Comparison of ENCODE assay signal across 8 cellular contexts in genomic region chr10:86899670-86900276, GRCh38. TPM values are rescaled to one million over a fixed set of nuclear protein-coding genes. Genes with fewer than 3 reads are reported as not detected.
DNase-seq lines count a peak whose midpoint lies in the region; ATAC-seq, FAIRE-seq and TF ChIP-seq lines count a peak whose summit lies in the region.

No MANE protein-coding gene starts in this region.

- H3K4me1 ChIP-seq in Loucy (ENCODE audit: insufficient read depth, low read length, poor library complexity, severe bottlenecking) (no peaks in the 10 kb centered on the region), HepG2 (ENCODE audit: insufficient read depth, low read length) (no peaks in the 10 kb centered on the region)

- ATAC-seq in HepG2: peak; percentile 77
- no peak for ATAC-seq in HG03280 (IDR thresholded peaks at IDR 0.05; ENCODE audit: unreplicated experiment)

- no peak overlapping the region for H3K9ac ChIP-seq in Loucy (ENCODE audit: low read depth, low read length, poor library complexity, severe bottlenecking)
- no peak overlapping the region for H3K9ac ChIP-seq in HepG2 (ENCODE audit: insufficient read depth, low read depth, low read length)

- in situ Hi-C loops in HepG2 (cut with HindIII; ENCODE audit: extremely low pct_ligation_motif_present, low pct_unique_long_range_greater_than_20kb): loop anchor here (5.0 kb wide), 1 partner anchor 202 kb away; no protein-coding TSS in a partner anchor

- H3K79me2 ChIP-seq in Loucy (ENCODE audit: insufficient read depth, low read length) (no peaks in the 10 kb centered on the region), HepG2 (ENCODE audit: insufficient read depth, low read length) (no peaks in the 10 kb centered on the region)

- H3K27ac ChIP-seq in HepG2 (ENCODE audit: extremely low read length, insufficient read depth, low read length): no peak overlapping the region

- TF ChIP-seq CTCF in Loucy (conservative IDR thresholded peaks at IDR 0.05; ENCODE audit: low read length) (peak; percentile 82), HepG2 (CRISPR knock-in tag; IDR thresholded peaks at IDR 0.05) (peak; percentile 75)

- peak; percentile 24 for DNase-seq in activated CD8-positive, alpha-beta memory T cell treated with anti-CD3 and anti-CD28 coated beads, Interleukin-2, amount 50 U/mL, for 4 hours
- no peak for DNase-seq in activated CD8-positive, alpha-beta memory T cell treated with anti-CD3 and anti-CD28 coated beads for 24 hours
- peak; percentile 18 for DNase-seq in T-helper 9 cell
- peak; percentile 81 for DNase-seq in dedifferentiated amniotic fluid mesenchymal stem cell (ENCODE audit: extremely low spot score)
- DNase-seq in HepG2 (ENCODE audit: low spot score): peak; percentile 60
- DNase-seq in stimulated activated CD8-positive, alpha-beta memory T cell treated with anti-CD3 and anti-CD28 coated beads, Interleukin-15, amount 100 ng/mL, for 1 hour (ENCODE audit: low read depth): peak; percentile 13

- TF ChIP-seq EP300 in HepG2 (IDR thresholded peaks at IDR 0.05; ENCODE audit: low read depth in 2 of 2, low read length in 2 of 2): no peak
- no peak for TF ChIP-seq EP300 in HepG2 (CRISPR knock-in tag; IDR thresholded peaks at IDR 0.05; ENCODE audit: borderline replicate concordance)

- no peak overlapping the region for H3K4me3 ChIP-seq in Loucy (ENCODE audit: low read length, poor library complexity, severe bottlenecking)
- H3K4me3 ChIP-seq in HepG2 (replicated peaks in 1 of 3; ENCODE audit: insufficient read depth in 1 of 3, low read depth in 2 of 3, low read length in 3 of 3): no peak overlapping the region

- no peak overlapping the region for H3K4me2 ChIP-seq in Loucy (ENCODE audit: low read depth, low read length, poor library complexity, severe bottlenecking)
- H3K4me2 ChIP-seq in HepG2 (ENCODE audit: low read depth, low read length): no peak overlapping the region

- peak; percentile 92 for FAIRE-seq in HepG2 (lab: Jason Lieb, UNC)

- TF ChIP-seq RAD21 in HepG2 (CRISPR knock-in tag; IDR thresholded peaks at IDR 0.05): peak; percentile 53

- H3K27me3 ChIP-seq in Loucy (ENCODE audit: insufficient read depth, low read length, poor library complexity, severe bottlenecking) (no peaks in the 10 kb centered on the region), HepG2 (ENCODE audit: control insufficient read depth in 1 of 2, insufficient read depth in 2 of 2, low read length in 2 of 2) (no peaks in the 10 kb centered on the region)

- no peaks in the 10 kb centered on the region for H3K9me3 ChIP-seq in Loucy (ENCODE audit: insufficient read depth, low read depth, low read length)
- no peaks in the 10 kb centered on the region for H3K9me3 ChIP-seq in HepG2 (ENCODE audit: low read length)

- intact Hi-C loops in HepG2 (cut with micrococcal nuclease; ENCODE audit: unreplicated experiment): loop anchor here (1.0 to 5.0 kb wide), 3 partner anchors 142 to 211 kb away; partner anchors contain the start of gene BMPR1A

- H3F3A ChIP-seq in Loucy (ENCODE audit: low read depth): no peaks in the 10 kb centered on the region

- no TSS peak for BruUV-seq in HepG2 (replicated peaks; lab: Mats Ljungman, UMichigan)

- H3K9me2 ChIP-seq in Loucy (replicated peaks; ENCODE audit: low read depth, low read length): no peaks in the 10 kb centered on the region

- H3K36me3 ChIP-seq in Loucy (ENCODE audit: insufficient read depth, low read length) (no peaks in the 10 kb centered on the region), HepG2 (replicated peaks in 1 of 2; ENCODE audit: control insufficient read depth in 1 of 2, insufficient read depth in 2 of 2, low read length in 2 of 2) (peaks cover 12 to 35% of the 10 kb centered on the region in 2 experiments)

- TF ChIP-seq POLR2A in HepG2 (IDR thresholded peaks at IDR 0.05; ENCODE audit: insufficient read depth in 1 of 2, low read depth in 2 of 2, low read length in 2 of 2): no peak

- CTCF ChIA-PET in HepG2 (lab: Yijun Ruan, JAX; ENCODE audit: low intra/inter-chr PET ratio, low total read pairs): interaction anchor here (1.4 to 3.8 kb wide), 4 partner anchors 189 to 211 kb away, joined by 5 to 31 read pairs (median 17); no protein-coding TSS in a partner anchor

- H2AFZ ChIP-seq in Loucy (ENCODE audit: low read length) (0 out of 2 replicates have a peak overlapping the region, but pooled peaks have one; percentile 1), HepG2 (ENCODE audit: low read length) (no peak overlapping the region)

- WGBS in HepG2 (ENCODE audit: low lambda C conversion rate): 33% methylated on average over 9 of the region's 9 CpGs

- POLR2A ChIA-PET in HepG2 (lab: Yijun Ruan, JAX): interaction anchor here (1.9 kb wide), 1 partner anchor 144 kb away, joined by 4 read pairs; no protein-coding TSS in a partner anchor

- no peaks in the 10 kb centered on the region for H4K20me1 ChIP-seq in Loucy (ENCODE audit: insufficient read depth, low read length, poor library complexity, severe bottlenecking)
- no peaks in the 10 kb centered on the region; the same call in 1 of the 2 replicates for H4K20me1 ChIP-seq in HepG2 (ENCODE audit: insufficient read depth, low read length)

TF ChIP-seq in HepG2, 621 proteins besides CTCF, POLR2A, EP300 and RAD21:
- TF ChIP-seq ZNF136 (CRISPR knock-in tag; IDR thresholded peaks at IDR 0.05; ENCODE audit: low read depth): no peak
- peak; percentile 88 for TF ChIP-seq STAG1 (CRISPR knock-in tag; IDR thresholded peaks at IDR 0.05)
- TF ChIP-seq TEF (CRISPR knock-in tag; IDR thresholded peaks at IDR 0.05): 0 out of 2 replicates have a peak, but pooled peaks have one; percentile 39
- TF ChIP-seq PHF20 (CRISPR knock-in tag; IDR thresholded peaks at IDR 0.05): no peak
- TF ChIP-seq SMC3 (IDR thresholded peaks at IDR 0.05; ENCODE audit: low read length): peak; percentile 73

RNA-seq across cellular contexts. Expression of gene MMRN2, which starts 57.6 kb away (rescaled TPM):
- total RNA-seq in HepG2 (2016; rRNA removed; fragmentation: Illumina TruSeq; extraction: Trizol): 0.04 TPM in 1 of 2 replicates, not detected in the other
- total RNA-seq in HepG2 (2016; cell fraction: cytosol; rRNA removed; fragmentation: Illumina TruSeq; extraction: Trizol; ENCODE audit: low read depth): not detected in 2 replicates
- total RNA-seq in HepG2 (2016; cell fraction: insoluble cytoplasmic fraction; rRNA removed; fragmentation: Illumina TruSeq; extraction: Trizol): not detected in 2 replicates
- total RNA-seq in HepG2 (2016; cell fraction: membrane; rRNA removed; fragmentation: Illumina TruSeq; extraction: Trizol): not detected in 2 replicates
- total RNA-seq in HepG2 (2016; cell fraction: nucleus; rRNA removed; fragmentation: Illumina TruSeq; extraction: Trizol): not detected in 2 replicates
- 0.03 TPM in 1 of 2 replicates, not detected in the other for polyA plus RNA-seq in HepG2 (2011; rRNA removed)
- 0.01 and 0.04 TPM in 2 replicates for polyA plus RNA-seq in HepG2 (2011; cell fraction: cytosol; rRNA removed)
- polyA plus RNA-seq in HepG2 (2011; cell fraction: nucleus; rRNA removed): 0.07 and 0.13 TPM in 2 replicates
- polyA plus RNA-seq in HepG2 (2012): 0.19 and 0.20 TPM in 2 replicates
- not detected in 2 replicates for polyA plus RNA-seq in HepG2 (2016; cell fraction: cytosol; fragmentation: Illumina TruSeq; extraction: Trizol; ENCODE audit: low read depth)
- not detected in 2 replicates for polyA plus RNA-seq in HepG2 (2016; cell fraction: insoluble cytoplasmic fraction; fragmentation: Illumina TruSeq; extraction: Trizol; ENCODE audit: low read depth)
- 0.07 TPM in 1 of 2 replicates, not detected in the other for polyA plus RNA-seq in HepG2 (2016; cell fraction: membrane; fragmentation: Illumina TruSeq; extraction: Trizol; ENCODE audit: low read depth)
- polyA plus RNA-seq in HepG2 (2016; cell fraction: nucleus; fragmentation: Illumina TruSeq; extraction: Trizol; ENCODE audit: insufficient read depth, low read depth): not detected in 2 replicates
- 0.04 and 0.70 TPM in 2 replicates for polyA minus RNA-seq in HepG2 (2011; rRNA and poly(A)+ RNA removed; ENCODE audit: low replicate concordance)
- polyA minus RNA-seq in HepG2 (2011; cell fraction: cytosol; rRNA and poly(A)+ RNA removed): not detected in 2 replicates
- polyA minus RNA-seq in HepG2 (2011; cell fraction: nucleus; rRNA and poly(A)+ RNA removed): not detected in 2 replicates

RNA-seq across cellular contexts. Expression of gene SNCG, which starts 58.6 kb away (rescaled TPM):
- 0.22 TPM in 1 of 2 replicates, not detected in the other for total RNA-seq in HepG2 (2016; rRNA removed; fragmentation: Illumina TruSeq; extraction: Trizol)
- not detected in 2 replicates for total RNA-seq in HepG2 (2016; cell fraction: cytosol; rRNA removed; fragmentation: Illumina TruSeq; extraction: Trizol; ENCODE audit: low read depth)
- total RNA-seq in HepG2 (2016; cell fraction: insoluble cytoplasmic fraction; rRNA removed; fragmentation: Illumina TruSeq; extraction: Trizol): not detected in 2 replicates
- total RNA-seq in HepG2 (2016; cell fraction: membrane; rRNA removed; fragmentation: Illumina TruSeq; extraction: Trizol): not detected in 2 replicates
- not detected in 2 replicates for total RNA-seq in HepG2 (2016; cell fraction: nucleus; rRNA removed; fragmentation: Illumina TruSeq; extraction: Trizol)
- polyA plus RNA-seq in HepG2 (2011; rRNA removed): 0.86 and 0.91 TPM in 2 replicates
- polyA plus RNA-seq in HepG2 (2011; cell fraction: cytosol; rRNA removed): 1.1 and 1.8 TPM in 2 replicates
- polyA plus RNA-seq in HepG2 (2011; cell fraction: nucleus; rRNA removed): 1.2 and 1.8 TPM in 2 replicates
- polyA plus RNA-seq in HepG2 (2012): 0.32 TPM in 1 of 2 replicates, not detected in the other
- 0.33 and 0.71 TPM in 2 replicates for polyA plus RNA-seq in HepG2 (2016; cell fraction: cytosol; fragmentation: Illumina TruSeq; extraction: Trizol; ENCODE audit: low read depth)
- polyA plus RNA-seq in HepG2 (2016; cell fraction: insoluble cytoplasmic fraction; fragmentation: Illumina TruSeq; extraction: Trizol; ENCODE audit: low read depth): not detected in 2 replicates
- 0.30 and 0.38 TPM in 2 replicates for polyA plus RNA-seq in HepG2 (2016; cell fraction: membrane; fragmentation: Illumina TruSeq; extraction: Trizol; ENCODE audit: low read depth)
- polyA plus RNA-seq in HepG2 (2016; cell fraction: nucleus; fragmentation: Illumina TruSeq; extraction: Trizol; ENCODE audit: insufficient read depth, low read depth): not detected in 2 replicates
- 0.56 and 4.7 TPM in 2 replicates for polyA minus RNA-seq in HepG2 (2011; rRNA and poly(A)+ RNA removed; ENCODE audit: low replicate concordance)
- polyA minus RNA-seq in HepG2 (2011; cell fraction: cytosol; rRNA and poly(A)+ RNA removed): 0.79 and 1.4 TPM in 2 replicates
- not detected in 2 replicates for polyA minus RNA-seq in HepG2 (2011; cell fraction: nucleus; rRNA and poly(A)+ RNA removed)
